Comparison of ENCODE assay signal across 1 cellular context in genomic region chr2:182921234-182921633, GRCh38.
TF ChIP-seq lines count a peak whose summit lies in the region.

No MANE protein-coding gene starts in this region.

TF ChIP-seq in GM12878, 131 proteins besides CTCF, POLR2A, EP300 and RAD21 (continued from another document):
- TF ChIP-seq USF1 (IDR thresholded peaks at IDR 0.05; ENCODE audit: borderline replicate concordance, extremely low read length, insufficient read depth, low read depth, low read length) (no peak), CHD4 (IDR thresholded peaks at IDR 0.05) (no peak), PML (IDR thresholded peaks at IDR 0.05; ENCODE audit: low read length) (no peak), ASH2L (IDR thresholded peaks at IDR 0.05; ENCODE audit: borderline replicate concordance, low read depth) (no peak), SIX5 (IDR thresholded peaks at IDR 0.05; ENCODE audit: low read depth, low read length, severe bottlenecking) (no peak), RBBP5 (conservative IDR thresholded peaks at IDR 0.05) (no peak), ZZZ3 (IDR thresholded peaks at IDR 0.05; ENCODE audit: control insufficient read depth, insufficient read length, low read depth) (no peak)
